Comparison of ENCODE assay signal across 17 cellular contexts in genomic region chr17:48471807-48472484, GRCh38. TPM values are rescaled to one million over a fixed set of nuclear protein-coding genes. Genes with fewer than 3 reads are reported as not detected.
DNase-seq lines count a peak whose midpoint lies in the region; ATAC-seq and TF ChIP-seq lines count a peak whose summit lies in the region.
"Had no signal": no experiment of that assay in that cellular context is flagged by ENCODE, and none has a peak within 500 bp of the region (broad histone marks: within the 10 kb centered on the region; RNA-seq: fewer than 3 reads in every experiment).

No MANE protein-coding gene starts in this region.

- no peak for ATAC-seq in activated T-helper 17 cell treated with anti-CD3 and anti-CD28 coated beads, Interleukin-2, amount 50 U/mL, for 72 hours (replicated peaks)
- ATAC-seq in GM18519 (IDR thresholded peaks at IDR 0.05; ENCODE audit: low FRiP score, unreplicated experiment) (no peak), GM21381 (IDR thresholded peaks at IDR 0.05; ENCODE audit: unreplicated experiment) (no peak)

- H3K9me3 Mint-ChIP-seq in activated T-helper 17 cell treated with anti-CD3 and anti-CD28 coated beads, Interleukin-2, amount 50 U/mL, for 72 hours: no peaks in the 10 kb centered on the region
- H3K9me3 Mint-ChIP-seq in progenitor cell of endocrine pancreas (ENCODE audit: low read depth): no peaks in the 10 kb centered on the region
- H3K9me3 Mint-ChIP-seq: activated T-cell treated with anti-CD3 and anti-CD28 coated beads, Interleukin-2, amount 50 U/mL, for 24 hours had no signal

- no peaks in the 10 kb centered on the region for H3K36me3 Mint-ChIP-seq in activated T-helper 17 cell treated with anti-CD3 and anti-CD28 coated beads, Interleukin-2, amount 50 U/mL, for 72 hours (ENCODE audit: low read depth)
- H3K36me3 Mint-ChIP-seq in progenitor cell of endocrine pancreas (ENCODE audit: insufficient read depth): no peaks in the 10 kb centered on the region

- no peaks in the 10 kb centered on the region for H3K27me3 Mint-ChIP-seq in activated T-helper 17 cell treated with anti-CD3 and anti-CD28 coated beads, Interleukin-2, amount 50 U/mL, for 72 hours
- peaks cover 11% of the 10 kb centered on the region for H3K27me3 Mint-ChIP-seq in progenitor cell of endocrine pancreas
- H3K27me3 Mint-ChIP-seq: activated T-cell treated with anti-CD3 and anti-CD28 coated beads, Interleukin-2, amount 50 U/mL, for 24 hours had no signal

- H3K4me1 Mint-ChIP-seq in activated T-helper 17 cell treated with anti-CD3 and anti-CD28 coated beads, Interleukin-2, amount 50 U/mL, for 72 hours: no peaks in the 10 kb centered on the region
- peaks cover 15% of the 10 kb centered on the region for H3K4me1 Mint-ChIP-seq in progenitor cell of endocrine pancreas (ENCODE audit: low read depth)

- peak; percentile 33 for TF ChIP-seq CTCF in progenitor cell of endocrine pancreas (IDR thresholded peaks at IDR 0.05; ENCODE audit: unreplicated experiment)

- no peak overlapping the region for H3K4me3 Mint-ChIP-seq in activated T-helper 17 cell treated with anti-CD3 and anti-CD28 coated beads, Interleukin-2, amount 50 U/mL, for 72 hours
- no peak overlapping the region for H3K4me3 Mint-ChIP-seq in progenitor cell of endocrine pancreas (ENCODE audit: low read depth)
- H3K4me3 Mint-ChIP-seq: activated T-cell treated with anti-CD3 and anti-CD28 coated beads, Interleukin-2, amount 50 U/mL, for 24 hours had no signal

- DNase-seq in NCI-H187 treated with DMSO at 0.1 percent for 48 hours (lab: John Stamatoyannopoulos, UW) (peak; percentile 86), NCI-H187 (lab: John Stamatoyannopoulos, UW) (no peak), NCI-H146 treated with DMSO at 0.1 percent for 48 hours (lab: John Stamatoyannopoulos, UW; ENCODE audit: unreplicated experiment) (peak; percentile 21), progenitor cell of endocrine pancreas (ENCODE audit: low spot score, unreplicated experiment) (no peak), HuH-7 (ENCODE audit: low spot score) (no peak)
- DNase-seq: activated T-cell treated with anti-CD3 and anti-CD28 coated beads, Interleukin-2, amount 50 U/mL, for 24 hours; anterior cingulate cortex; DMS 273 treated with DMSO at 0.1 percent for 48 hours; dorsolateral prefrontal cortex; NCI-H1694; Right ventricle myocardium superior; sigmoid colon had no signal

- H3K27ac Mint-ChIP-seq in activated T-helper 17 cell treated with anti-CD3 and anti-CD28 coated beads, Interleukin-2, amount 50 U/mL, for 72 hours: peak overlapping the region; percentile 21
- peak overlapping the region; percentile 11 for H3K27ac Mint-ChIP-seq in progenitor cell of endocrine pancreas
- H3K27ac Mint-ChIP-seq: activated T-cell treated with anti-CD3 and anti-CD28 coated beads, Interleukin-2, amount 50 U/mL, for 24 hours had no signal

RNA-seq across cellular contexts. Expression of gene SKAP1, which starts 41.9 kb away (rescaled TPM):
- 100 to 1,000 TPM in 1 of 2 donors, 10 to 100 TPM in 1; 71.4 to 103 TPM for total RNA-seq in activated T-helper 17 cell treated with anti-CD3 and anti-CD28 coated beads, Interleukin-2, amount 50 U/mL, for 72 hours
- 0.69 and 1.0 TPM in 2 replicates for total RNA-seq in progenitor cell of endocrine pancreas
- total RNA-seq: foreskin keratinocyte had no signal

RNA-seq across cellular contexts. Expression of gene HOXB1, which starts 58.9 kb away (rescaled TPM):
- total RNA-seq in activated T-helper 17 cell treated with anti-CD3 and anti-CD28 coated beads, Interleukin-2, amount 50 U/mL, for 72 hours: not detected
- total RNA-seq in progenitor cell of endocrine pancreas: 0.96 and 2.2 TPM in 2 replicates
- total RNA-seq: dorsolateral prefrontal cortex, foreskin keratinocyte, Right ventricle myocardium superior, thoracic aorta had no signal

Comparison
In these comparisons a context has a peak if more than half of its experiments do, and no peak if none do; other contexts are left out.
1. DNase-seq: peak in NCI-H187 treated with DMSO at 0.1 percent for 48 hours (single experiment) and NCI-H146 treated with DMSO at 0.1 percent for 48 hours (single experiment); none in NCI-H187 (0 of 2), progenitor cell of endocrine pancreas (single experiment) and HuH-7 (single experiment).
2. RNA of gene SKAP1, which starts 41.9 kb away (total RNA-seq): 71.4 to 103 TPM in activated T-helper 17 cell treated with anti-CD3 and anti-CD28 coated beads, Interleukin-2, amount 50 U/mL, for 72 hours; 0.69 to 1.0 TPM in progenitor cell of endocrine pancreas; every median in the first group is over 10 times any median in the second.